Comparison of ENCODE assay signal across 8 cellular contexts in the genomic region with DNA sequence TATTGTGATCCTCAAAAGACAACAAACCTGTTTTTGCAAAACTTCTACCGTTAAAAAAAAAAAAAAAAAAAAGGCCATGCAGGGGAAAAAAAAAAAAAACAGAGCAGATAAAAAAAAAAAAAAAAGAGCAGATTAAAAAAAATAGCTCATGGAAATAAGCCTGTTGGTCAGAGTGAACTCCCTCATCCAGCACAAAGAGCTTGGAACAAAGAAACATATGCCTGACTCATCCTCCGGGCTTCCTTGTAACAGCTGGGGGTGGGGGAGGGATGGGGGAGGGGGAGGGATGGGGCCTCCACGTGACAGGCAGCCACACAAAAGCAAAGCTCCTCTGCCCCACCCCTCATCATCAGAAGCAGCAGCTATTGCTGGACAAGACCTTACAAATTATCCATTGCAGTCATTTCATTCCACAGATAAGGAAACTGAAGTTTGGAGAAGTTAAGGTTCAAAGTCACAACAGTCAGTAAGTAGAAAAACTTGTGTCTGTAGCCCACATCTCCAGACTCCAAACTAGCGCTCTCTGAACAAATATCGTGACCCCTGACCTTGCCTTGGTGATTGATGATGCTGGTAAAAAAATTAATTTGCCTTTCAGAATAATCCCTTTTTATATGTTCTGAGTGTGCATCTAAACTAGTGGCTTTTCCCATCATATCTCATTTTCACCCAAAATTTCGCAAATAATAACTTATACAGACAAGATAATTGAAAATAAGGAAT. TPM values are rescaled to one million over a fixed set of nuclear protein-coding genes. Genes with fewer than 3 reads are reported as not detected.
DNase-seq lines count a peak whose midpoint lies in the region; ATAC-seq lines count a peak whose summit lies in the region.

No MANE protein-coding gene starts in this region.

- peak; percentile 89 for DNase-seq in DMS53 (lab: John Stamatoyannopoulos, UW)
- peak; percentile 54 for DNase-seq in NCI-H345 (lab: John Stamatoyannopoulos, UW)
- peak in 49 of 61 donors; percentile 5 to 80 (median 52) for DNase-seq in caudate nucleus (lab: John Stamatoyannopoulos, UW)
- DNase-seq in kidney glomerular epithelial cell (lab: John Stamatoyannopoulos, UW) = peak; percentile 84
- DNase-seq in ureter (ENCODE audit: low spot score) = peak; percentile 58
- no peak for DNase-seq in stimulated activated naive CD8-positive, alpha-beta T cell treated with anti-CD3 and anti-CD28 coated beads, Interleukin-15, amount 100 ng/mL, for 72 hours

- H3K27ac Mint-ChIP-seq in stimulated activated naive CD8-positive, alpha-beta T cell treated with anti-CD3 and anti-CD28 coated beads, Interleukin-15, amount 100 ng/mL, for 72 hours = no peak overlapping the region

- peaks cover 6% of the 10 kb centered on the region for H3K4me1 Mint-ChIP-seq in stimulated activated naive CD8-positive, alpha-beta T cell treated with anti-CD3 and anti-CD28 coated beads, Interleukin-15, amount 100 ng/mL, for 72 hours

- H3K27me3 Mint-ChIP-seq in stimulated activated naive CD8-positive, alpha-beta T cell treated with anti-CD3 and anti-CD28 coated beads, Interleukin-15, amount 100 ng/mL, for 72 hours = no peaks in the 10 kb centered on the region

- ATAC-seq in HG03432 (IDR thresholded peaks at IDR 0.05; ENCODE audit: unreplicated experiment) = no peak
- no peak for ATAC-seq in stimulated activated naive CD8-positive, alpha-beta T cell treated with anti-CD3 and anti-CD28 coated beads, Interleukin-15, amount 100 ng/mL, for 72 hours
- no peak for ATAC-seq in GM21576 (IDR thresholded peaks at IDR 0.05; ENCODE audit: unreplicated experiment)

- H3K9me3 Mint-ChIP-seq in stimulated activated naive CD8-positive, alpha-beta T cell treated with anti-CD3 and anti-CD28 coated beads, Interleukin-15, amount 100 ng/mL, for 72 hours = peaks cover 0 to 7% of the 10 kb centered on the region in 2 donors

- no peak overlapping the region for H3K4me3 Mint-ChIP-seq in stimulated activated naive CD8-positive, alpha-beta T cell treated with anti-CD3 and anti-CD28 coated beads, Interleukin-15, amount 100 ng/mL, for 72 hours

- H3K27ac ChIP-seq in caudate nucleus (ENCODE audit: low read depth, low read length) = peak overlapping the region; percentile 84

RNA-seq across cellular contexts. Expression of gene SLC35D2, which starts 38.9 kb away (rescaled TPM):
- 26.0 TPM for total RNA-seq in ureter

RNA-seq across cellular contexts. Expression of gene HSD17B3, which starts 42.6 kb away (rescaled TPM):
- not detected for total RNA-seq in ureter

Comparison
In these comparisons a context has a peak if more than half of its experiments do, and no peak if none do; other contexts are left out.
1. DNase-seq: peak in DMS53 (single experiment), NCI-H345 (single experiment), caudate nucleus (49 of 61), kidney glomerular epithelial cell (single experiment) and ureter (single experiment); none in stimulated activated naive CD8-positive, alpha-beta T cell treated with anti-CD3 and anti-CD28 coated beads, Interleukin-15, amount 100 ng/mL, for 72 hours (0 of 2).